6 cellular contexts compared by ENCODE assay signal in genomic region chr6:41073968-41074691, GRCh38. TPM values are rescaled to one million over a fixed set of nuclear protein-coding genes. Genes with fewer than 3 reads are reported as not detected.
DNase-seq lines count a peak whose midpoint lies in the region; ATAC-seq lines count a peak whose summit lies in the region.

No MANE protein-coding gene starts in this region.

- no peaks in the 10 kb centered on the region for H3K9me3 ChIP-seq in muscle layer of duodenum (ENCODE audit: control insufficient read depth in 1 of 2, low read length in 2 of 2)

- peak overlapping the region; percentile 99 for H3K27ac Mint-ChIP-seq in activated CD8-positive, alpha-beta memory T cell treated with anti-CD3 and anti-CD28 coated beads, Interleukin-2, amount 10 ng/mL, durations not matched to agents 7 days and 5 days

- H3K27me3 Mint-ChIP-seq in activated CD8-positive, alpha-beta memory T cell treated with anti-CD3 and anti-CD28 coated beads, Interleukin-2, amount 10 ng/mL, durations not matched to agents 7 days and 5 days: no peaks in the 10 kb centered on the region

- peak overlapping the region; percentile 90 for H3K27ac ChIP-seq in angular gyrus (ENCODE audit: low read depth, low read length)
- H3K27ac ChIP-seq in muscle layer of duodenum (ENCODE audit: low read length): peak overlapping the region; percentile 98

- H3K27me3 ChIP-seq in muscle layer of duodenum (ENCODE audit: low read depth, low read length): no peaks in the 10 kb centered on the region

- peaks cover 28% of the 10 kb centered on the region for H3K36me3 Mint-ChIP-seq in activated CD8-positive, alpha-beta memory T cell treated with anti-CD3 and anti-CD28 coated beads, Interleukin-2, amount 10 ng/mL, durations not matched to agents 7 days and 5 days

- peaks cover 58% of the 10 kb centered on the region for H3K4me1 Mint-ChIP-seq in activated CD8-positive, alpha-beta memory T cell treated with anti-CD3 and anti-CD28 coated beads, Interleukin-2, amount 10 ng/mL, durations not matched to agents 7 days and 5 days

- no peak for DNase-seq in activated CD8-positive, alpha-beta memory T cell treated with anti-CD3 and anti-CD28 coated beads, Interleukin-2, amount 10 ng/mL, durations not matched to agents 7 days and 5 days
- no peak for DNase-seq in activated CD8-positive, alpha-beta memory T cell treated with anti-CD3 and anti-CD28 coated beads for 24 hours
- DNase-seq in NCI-H345 treated with DMSO at 0.1 percent for 48 hours (lab: John Stamatoyannopoulos, UW; ENCODE audit: unreplicated experiment): no peak
- no peak for DNase-seq in T1000 (lab: John Stamatoyannopoulos, UW)

- ATAC-seq in activated CD8-positive, alpha-beta memory T cell treated with anti-CD3 and anti-CD28 coated beads, Interleukin-2, amount 10 ng/mL, durations not matched to agents 7 days and 5 days: no peak

- peaks cover 0 to 6% of the 10 kb centered on the region in 2 donors for H3K36me3 ChIP-seq in muscle layer of duodenum (ENCODE audit: control insufficient read depth in 1 of 2, insufficient read depth in 2 of 2, low read length in 2 of 2)

- H3K4me1 ChIP-seq in muscle layer of duodenum (ENCODE audit: control insufficient read depth in 1 of 2, insufficient read depth in 2 of 2, low read length in 2 of 2): peaks cover 9 to 16% of the 10 kb centered on the region in 2 donors

- H3K4me3 ChIP-seq in muscle layer of duodenum (ENCODE audit: low read depth in 1 of 2, low read length in 2 of 2): peak overlapping the region; percentile 80 to 88

- CTCF ChIA-PET in activated CD8-positive, alpha-beta memory T cell treated with anti-CD3 and anti-CD28 coated beads, Interleukin-2, amount 10 ng/mL, durations not matched to agents 7 days and 5 days (lab: Charles Lee): interaction anchor here (0.9 to 2.3 kb wide), 3 partner anchors 46 to 114 kb away, joined by 3 to 12 read pairs (median 3); no protein-coding TSS in a partner anchor

- peak overlapping the region; percentile 96 for H3K4me3 Mint-ChIP-seq in activated CD8-positive, alpha-beta memory T cell treated with anti-CD3 and anti-CD28 coated beads, Interleukin-2, amount 10 ng/mL, durations not matched to agents 7 days and 5 days

- H3K9me3 Mint-ChIP-seq in activated CD8-positive, alpha-beta memory T cell treated with anti-CD3 and anti-CD28 coated beads, Interleukin-2, amount 10 ng/mL, durations not matched to agents 7 days and 5 days (ENCODE audit: low read depth): no peaks in the 10 kb centered on the region

RNA-seq across cellular contexts. Expression of gene NFYA, which starts 1.4 kb away (rescaled TPM):
- 10 to 100 TPM; 25.0 to 31.5 TPM for total RNA-seq in activated CD8-positive, alpha-beta memory T cell treated with anti-CD3 and anti-CD28 coated beads, Interleukin-2, amount 10 ng/mL, durations not matched to agents 7 days and 5 days

RNA-seq across cellular contexts. Expression of gene OARD1, which starts 2.0 kb away (rescaled TPM):
- 10 to 100 TPM; 31.7 to 32.4 TPM for total RNA-seq in activated CD8-positive, alpha-beta memory T cell treated with anti-CD3 and anti-CD28 coated beads, Interleukin-2, amount 10 ng/mL, durations not matched to agents 7 days and 5 days

RNA-seq across cellular contexts. Expression of gene APOBEC2, which starts 21.1 kb away (rescaled TPM):
- total RNA-seq in activated CD8-positive, alpha-beta memory T cell treated with anti-CD3 and anti-CD28 coated beads, Interleukin-2, amount 10 ng/mL, durations not matched to agents 7 days and 5 days: not detected

RNA-seq across cellular contexts. Expression of gene TSPO2, which starts 31.9 kb away (rescaled TPM):
- total RNA-seq in activated CD8-positive, alpha-beta memory T cell treated with anti-CD3 and anti-CD28 coated beads, Interleukin-2, amount 10 ng/mL, durations not matched to agents 7 days and 5 days: not detected

RNA-seq across cellular contexts. Expression of gene UNC5CL, which starts 35.1 kb away (rescaled TPM):
- 1 to 10 TPM; 1.3 to 2.5 TPM for total RNA-seq in activated CD8-positive, alpha-beta memory T cell treated with anti-CD3 and anti-CD28 coated beads, Interleukin-2, amount 10 ng/mL, durations not matched to agents 7 days and 5 days
